In the genomic region with DNA sequence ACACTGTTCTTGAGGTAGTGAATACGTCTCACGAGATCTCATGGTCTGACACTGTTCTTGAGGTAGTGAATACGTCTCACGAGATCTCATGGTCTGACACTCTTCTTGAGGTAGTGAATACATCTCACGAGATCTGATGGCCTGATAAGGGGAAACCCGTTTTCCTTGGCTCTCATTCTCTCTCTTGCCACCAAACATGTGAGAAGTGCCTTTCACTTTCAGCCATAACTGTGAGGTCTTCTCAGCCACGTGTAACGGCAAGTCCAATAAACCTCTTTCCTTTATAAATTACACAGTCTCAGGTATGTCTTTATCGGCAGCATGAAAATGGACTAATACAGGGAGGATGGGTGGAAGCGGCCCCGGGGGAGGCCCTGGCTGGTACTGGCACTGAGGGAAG, we compare ENCODE assay signal across 20 cellular contexts. TPM values are rescaled to one million over a fixed set of nuclear protein-coding genes. Genes with fewer than 3 reads are reported as not detected.
"Had no signal": no experiment of that assay in that cellular context is flagged by ENCODE, and none has a peak within 500 bp of the region (broad histone marks: within the 10 kb centered on the region; RNA-seq: fewer than 3 reads in every experiment).

No MANE protein-coding gene starts in this region.

RNA-seq across cellular contexts. Expression of gene DOC2B, which starts 12.8 kb away (rescaled TPM):
- total RNA-seq: osteocyte had no signal

RNA-seq across cellular contexts. Expression of gene SCGB1C2, which starts 31.2 kb away (rescaled TPM):
- total RNA-seq: natural killer cell, neural crest cell, omental fat pad, osteocyte, posterior vena cava, prostate gland, pulmonary artery endothelial cell, right atrium auricular region, sciatic nerve, smooth muscle cell, spleen, stomach, subcutaneous adipose tissue, temporal lobe, thoracic aorta, thyroid gland, tibial nerve, upper lobe of left lung, ureter, vagina had no signal
